In the genomic region with DNA sequence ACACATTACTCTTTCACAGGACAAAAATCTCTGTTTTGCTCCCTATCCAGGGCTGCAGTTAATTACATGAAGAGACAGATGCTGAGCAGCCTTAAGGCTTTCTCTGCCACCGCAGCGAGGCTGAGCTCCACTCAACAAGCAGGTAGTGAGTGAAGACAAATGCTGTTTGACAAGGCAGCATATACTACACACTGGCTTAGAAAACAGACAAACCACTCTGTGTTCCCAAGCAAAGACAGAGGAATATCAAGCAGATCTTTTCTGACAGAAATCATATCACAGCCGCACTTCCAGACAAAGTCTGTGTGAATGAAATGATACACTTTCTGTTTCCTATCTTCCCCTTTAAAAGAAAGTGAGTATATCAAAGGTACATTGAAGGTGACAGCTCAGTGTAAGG, we compare ENCODE assay signal across 20 cellular contexts.
DNase-seq lines count a peak whose midpoint lies in the region; ATAC-seq and TF ChIP-seq lines count a peak whose summit lies in the region.
"Had no signal": no experiment of that assay in that cellular context is flagged by ENCODE, and none has a peak within 500 bp of the region (broad histone marks: within the 10 kb centered on the region; RNA-seq: fewer than 3 reads in every experiment).

No MANE protein-coding gene starts in this region.

- no peak for TF ChIP-seq CTCF in glutamatergic neuron (IDR thresholded peaks at IDR 0.05; ENCODE audit: partially characterized antibody, unreplicated experiment)

- CTCF ChIA-PET in T-cell (lab: Charles Lee), result no interaction called here

- peaks cover 9% of the 10 kb centered on the region for H3K4me1 Mint-ChIP-seq in glutamatergic neuron (ENCODE audit: low read depth, unreplicated experiment)
- no peaks in the 10 kb centered on the region for H3K4me1 Mint-ChIP-seq in T-cell
- H3K4me1 Mint-ChIP-seq: CD4-positive, alpha-beta memory T cell; GM23338; H9 had no signal

- H3K27ac Mint-ChIP-seq in glutamatergic neuron (ENCODE audit: unreplicated experiment) (peak overlapping the region; percentile 41), T-cell (no peak overlapping the region)
- H3K27ac Mint-ChIP-seq: CD4-positive, alpha-beta memory T cell; GM23338; H9 had no signal

- ATAC-seq in T-cell (replicated peaks in 1 of 4) (no peak), GM18502 (IDR thresholded peaks at IDR 0.05; ENCODE audit: poor library complexity, unreplicated experiment) (no peak)
- ATAC-seq: A549, GM12878, GM23338, HCT116 had no signal

- H3K27me3 Mint-ChIP-seq in glutamatergic neuron (ENCODE audit: unreplicated experiment), result no peaks in the 10 kb centered on the region
- no peaks in the 10 kb centered on the region for H3K27me3 Mint-ChIP-seq in T-cell
- H3K27me3 Mint-ChIP-seq: CD4-positive, alpha-beta memory T cell had no signal

- POLR2A ChIA-PET in T-cell (lab: Charles Lee), result no interaction called here

- no peaks in the 10 kb centered on the region for H3K36me3 Mint-ChIP-seq in glutamatergic neuron (ENCODE audit: unreplicated experiment)
- no peaks in the 10 kb centered on the region for H3K36me3 Mint-ChIP-seq in T-cell
- H3K36me3 Mint-ChIP-seq: CD4-positive, alpha-beta memory T cell had no signal

- in situ Hi-C loops in ACHN (cut with HindIII; ENCODE audit: low pct_ligation_motif_present, low pct_unique_long_range_greater_than_20kb, low sequenced_read_pairs), result no loop called here

- DNase-seq in NCI-H82 (lab: John Stamatoyannopoulos, UW) (peak; percentile 7), NCI-H82 treated with DMSO at 0.1 percent for 48 hours (lab: John Stamatoyannopoulos, UW; ENCODE audit: unreplicated experiment) (no peak), NCI-H69 (lab: John Stamatoyannopoulos, UW) (peak; percentile 94), glutamatergic neuron (no peak), ACHN (no peak), T-cell (no peak)
- DNase-seq: 8988T; C1 segment of cervical spinal cord; Caco-2; CD4-positive, alpha-beta memory T cell; DMS 273 treated with DMSO at 0.1 percent for 48 hours; DMS79; EL; GDM1; H9 had no signal

- H3K9me3 Mint-ChIP-seq in glutamatergic neuron (ENCODE audit: unreplicated experiment) (no peaks in the 10 kb centered on the region), T-cell (peaks cover 0 to 12% (median 0%) of the 10 kb centered on the region in 3 donors)
- H3K9me3 Mint-ChIP-seq: GM23338, H9 had no signal

- H3K4me3 Mint-ChIP-seq in glutamatergic neuron (ENCODE audit: unreplicated experiment), result no peak overlapping the region
- H3K4me3 Mint-ChIP-seq in T-cell, result no peak overlapping the region
- H3K4me3 Mint-ChIP-seq: CD4-positive, alpha-beta memory T cell; GM23338; H9 had no signal

Comparison
In these comparisons a context has a peak if more than half of its experiments do, and no peak if none do; other contexts are left out.
1. DNase-seq: peak in NCI-H82 (single experiment) and NCI-H69 (single experiment); none in NCI-H82 treated with DMSO at 0.1 percent for 48 hours (single experiment), glutamatergic neuron (single experiment), ACHN (single experiment) and T-cell (0 of 34).